ENCODE assay signal across 18 cellular contexts in the genomic region with DNA sequence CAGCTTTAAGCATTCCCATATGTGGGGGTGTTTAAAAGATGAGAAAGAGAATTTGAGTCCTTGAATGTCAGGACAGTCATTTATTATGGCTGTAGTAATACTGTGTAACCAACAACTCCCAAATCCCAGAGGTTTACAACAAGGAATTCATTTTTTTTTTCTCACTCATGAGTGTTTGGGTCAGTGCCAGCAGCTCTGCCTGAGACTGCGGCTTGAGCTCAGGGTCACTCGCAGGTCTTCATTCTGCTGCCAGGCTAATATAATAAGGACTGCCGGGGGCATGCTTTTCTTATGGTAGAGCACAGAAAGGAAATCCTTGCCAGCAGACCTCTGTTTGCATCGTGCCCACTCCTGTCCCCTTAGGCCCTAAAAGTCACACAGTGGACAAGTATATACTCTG.
A peak's percentile ranks its signal among the peaks of the same experiment; 100 is the strongest.
DNase-seq lines count a peak whose midpoint lies in the region; ATAC-seq, FAIRE-seq and TF ChIP-seq lines count a peak whose summit lies in the region.
"Had no signal": no experiment of that assay in that cellular context is flagged by ENCODE, and none has a peak within 500 bp of the region (broad histone marks: within the 10 kb centered on the region; RNA-seq: fewer than 3 reads in every experiment).

No MANE protein-coding gene starts in this region.

- in situ Hi-C loops in HepG2 (cut with HindIII; ENCODE audit: extremely low pct_ligation_motif_present, low pct_unique_long_range_greater_than_20kb): no loop called here

- H3K4me3 ChIP-seq in AG10803 (ENCODE audit: low read length) (no peak overlapping the region), SK-N-SH (ENCODE audit: low read depth in 2 of 2, low read length in 1 of 2) (no peak overlapping the region), fibroblast of lung (replicated peaks in 1 of 4; ENCODE audit: control extremely low read depth in 1 of 4, insufficient read depth in 1 of 4, low read depth in 3 of 4, low read length in 4 of 4) (no peak overlapping the region), HepG2 (replicated peaks in 1 of 3; ENCODE audit: insufficient read depth in 1 of 3, low read depth in 2 of 3, low read length in 3 of 3) (no peak overlapping the region)

- TF ChIP-seq RAD21 in SK-N-SH (IDR thresholded peaks at IDR 0.05; ENCODE audit: low read length): peak; percentile 52; the same call in 1 of the 2 replicates
- TF ChIP-seq RAD21 in HepG2 (CRISPR knock-in tag; IDR thresholded peaks at IDR 0.05): no peak

- ATAC-seq in HG02852 (IDR thresholded peaks at IDR 0.05; ENCODE audit: unreplicated experiment): no peak
- ATAC-seq in HepG2: no peak

- H3K9me3 ChIP-seq in SK-N-SH (no peaks in the 10 kb centered on the region), fibroblast of lung (ENCODE audit: control insufficient read depth, insufficient read depth, low read depth, low read length) (no peaks in the 10 kb centered on the region), HepG2 (ENCODE audit: low read length) (no peaks in the 10 kb centered on the region)

- TF ChIP-seq EP300 in SK-N-SH (IDR thresholded peaks at IDR 0.05; ENCODE audit: borderline replicate concordance in 1 of 2, low read depth in 1 of 2, low read length in 1 of 2) (peak in 1 of 2 experiments; percentile 57; a peak in 1 of 4 replicates), HepG2 (IDR thresholded peaks at IDR 0.05; ENCODE audit: low read depth in 2 of 2, low read length in 2 of 2) (no peak), HepG2 (CRISPR knock-in tag; IDR thresholded peaks at IDR 0.05; ENCODE audit: borderline replicate concordance) (no peak)

- H3K79me2 ChIP-seq in SK-N-SH (ENCODE audit: insufficient read depth) (no peaks in the 10 kb centered on the region), fibroblast of lung (ENCODE audit: control insufficient read depth, insufficient read depth, low read length) (no peaks in the 10 kb centered on the region), HepG2 (ENCODE audit: insufficient read depth, low read length) (no peaks in the 10 kb centered on the region)

- no peak overlapping the region for H3K4me2 ChIP-seq in SK-N-SH
- H3K4me2 ChIP-seq in fibroblast of lung (ENCODE audit: extremely low read depth, insufficient read depth, low read length): no peak overlapping the region
- H3K4me2 ChIP-seq in HepG2 (ENCODE audit: low read depth, low read length): no peak overlapping the region

- H3K27me3 ChIP-seq in SK-N-SH (ENCODE audit: insufficient read depth) (no peaks in the 10 kb centered on the region), fibroblast of lung (ENCODE audit: control insufficient read depth, insufficient read depth, low read length) (no peaks in the 10 kb centered on the region), HepG2 (ENCODE audit: control insufficient read depth in 1 of 2, insufficient read depth in 2 of 2, low read length in 2 of 2) (peaks cover 0 to 4% of the 10 kb centered on the region in 2 experiments; a peak in 2 of 5 replicates)

- TF ChIP-seq CTCF in AG10803 (conservative IDR thresholded peaks at IDR 0.05; ENCODE audit: low read length) (no peak), SK-N-SH (IDR thresholded peaks at IDR 0.05) (no peak), fibroblast of lung (conservative IDR thresholded peaks at IDR 0.05 in 1 of 2, IDR thresholded peaks at IDR 0.05 in 1 of 2; ENCODE audit: low read depth in 1 of 2, low read length in 2 of 2) (no peak), HepG2 (CRISPR knock-in tag; IDR thresholded peaks at IDR 0.05) (no peak)

- H3K27ac ChIP-seq in SK-N-SH (ENCODE audit: low read depth in 2 of 2, low read length in 1 of 2) (peak overlapping the region in 1 of 2 experiments; percentile 53; a peak in 2 of 4 replicates), fibroblast of lung (ENCODE audit: insufficient read depth, low read length) (no peak overlapping the region), HepG2 (ENCODE audit: extremely low read length, insufficient read depth, low read length) (no peak overlapping the region)

- H3F3A ChIP-seq in SK-N-SH (replicated peaks; ENCODE audit: insufficient read depth): no peaks in the 10 kb centered on the region

- WGBS in SK-N-SH (ENCODE audit: low lambda C conversion rate): 16% methylated on average over 4 of the region's 4 CpGs
- 17% methylated on average over 4 of the region's 4 CpGs for WGBS in HepG2 (ENCODE audit: low lambda C conversion rate)

- POLR2A ChIA-PET in SK-N-SH (lab: Yijun Ruan, JAX): no interaction called here
- POLR2A ChIA-PET in HepG2 (lab: Yijun Ruan, JAX): no interaction called here

- no TSS peak for BruUV-seq in HepG2 (replicated peaks; lab: Mats Ljungman, UMichigan)

- no peak for FAIRE-seq in HepG2 (lab: Jason Lieb, UNC)
- FAIRE-seq in frontal cortex (lab: Jason Lieb, UNC): no peak
- FAIRE-seq: GM12892 had no signal

- intact Hi-C loops in HepG2 (cut with micrococcal nuclease; ENCODE audit: unreplicated experiment): no loop called here

- H3K4me1 ChIP-seq in SK-N-SH (ENCODE audit: control insufficient read depth in 1 of 2, insufficient read depth in 2 of 2, low read depth in 1 of 2, low read length in 1 of 2) (peaks cover 0 to 9% of the 10 kb centered on the region in 2 experiments; a peak in 2 of 4 replicates), fibroblast of lung (ENCODE audit: control insufficient read depth, extremely low read depth, insufficient read depth, low read length) (no peaks in the 10 kb centered on the region), HepG2 (ENCODE audit: insufficient read depth, low read length) (no peaks in the 10 kb centered on the region)

- no peak overlapping the region for H2AFZ ChIP-seq in SK-N-SH (ENCODE audit: low read depth)
- H2AFZ ChIP-seq in fibroblast of lung (ENCODE audit: low read length): no peak overlapping the region
- H2AFZ ChIP-seq in HepG2 (ENCODE audit: low read length): no peak overlapping the region

- no peaks in the 10 kb centered on the region for H3K9me2 ChIP-seq in SK-N-SH

- no peaks in the 10 kb centered on the region for H3K36me3 ChIP-seq in SK-N-SH (replicated peaks in 1 of 2; ENCODE audit: control insufficient read depth in 1 of 2, insufficient read depth in 2 of 2, low read length in 1 of 2)
- H3K36me3 ChIP-seq in fibroblast of lung (ENCODE audit: control insufficient read depth, insufficient read depth, low read length): no peaks in the 10 kb centered on the region
- no peaks in the 10 kb centered on the region for H3K36me3 ChIP-seq in HepG2 (replicated peaks in 1 of 2; ENCODE audit: control insufficient read depth in 1 of 2, insufficient read depth in 2 of 2, low read length in 2 of 2)

- DNase-seq in AG10803 (ENCODE audit: low read depth) (peak; percentile 43), SK-N-SH (peak; percentile 59), fibroblast of lung (ENCODE audit: low read depth in 2 of 2) (peak; percentile 27 to 47), myocyte (ENCODE audit: low read depth) (peak; percentile 26), HepG2 (ENCODE audit: low spot score) (no peak), KG1 (lab: John Stamatoyannopoulos, UW) (no peak), frontal cortex (ENCODE audit: low spot score in 2 of 2) (no peak)
- DNase-seq: ACHN; activated CD4-positive, alpha-beta T cell treated with anti-CD3 and anti-CD28 coated beads for 4 hours; activated naive CD8-positive, alpha-beta T cell treated with anti-CD3 and anti-CD28 coated beads, Interleukin-2, amount 10 ng/mL, durations not matched to agents 7 days and 5 days; CD4-positive, CD25-positive, alpha-beta regulatory T cell; H9; kidney glomerular epithelial cell; NCI-H1694; NCI-H226; stimulated activated CD4-positive, alpha-beta T cell treated with anti-CD3 and anti-CD28 coated beads, Interleukin-4, amount 100 ng/mL, for 24 hours had no signal

- CTCF ChIA-PET in SK-N-SH (lab: Yijun Ruan, JAX): interaction anchor here (0.7 to 8.1 kb wide), 4 partner anchors 9 to 113 kb away, joined by 3 to 45 read pairs (median 6); no protein-coding TSS in a partner anchor
- CTCF ChIA-PET in HepG2 (lab: Yijun Ruan, JAX; ENCODE audit: low intra/inter-chr PET ratio, low total read pairs): no interaction called here

- no peaks in the 10 kb centered on the region for H4K20me1 ChIP-seq in SK-N-SH (ENCODE audit: insufficient read depth)
- no peaks in the 10 kb centered on the region for H4K20me1 ChIP-seq in fibroblast of lung (ENCODE audit: control insufficient read depth, extremely low read depth, insufficient read depth, low read length)
- H4K20me1 ChIP-seq in HepG2 (ENCODE audit: insufficient read depth, low read length): no peaks in the 10 kb centered on the region

- H3K9ac ChIP-seq in SK-N-SH (no peak overlapping the region), fibroblast of lung (ENCODE audit: insufficient read depth, low read length) (no peak overlapping the region), HepG2 (ENCODE audit: insufficient read depth, low read depth, low read length) (no peak overlapping the region)

- TF ChIP-seq POLR2A in HepG2 (IDR thresholded peaks at IDR 0.05; ENCODE audit: insufficient read depth in 1 of 2, low read depth in 2 of 2, low read length in 2 of 2): no peak

TF ChIP-seq in SK-N-SH, 30 proteins besides CTCF, POLR2A, EP300 and RAD21 (continues in another document):
- no peak for TF ChIP-seq GATA2 (CRISPR knock-in tag; IDR thresholded peaks at IDR 0.05)
- TF ChIP-seq RFX5 (IDR thresholded peaks at IDR 0.05; ENCODE audit: low read length): no peak
- TF ChIP-seq, protein P1, sequence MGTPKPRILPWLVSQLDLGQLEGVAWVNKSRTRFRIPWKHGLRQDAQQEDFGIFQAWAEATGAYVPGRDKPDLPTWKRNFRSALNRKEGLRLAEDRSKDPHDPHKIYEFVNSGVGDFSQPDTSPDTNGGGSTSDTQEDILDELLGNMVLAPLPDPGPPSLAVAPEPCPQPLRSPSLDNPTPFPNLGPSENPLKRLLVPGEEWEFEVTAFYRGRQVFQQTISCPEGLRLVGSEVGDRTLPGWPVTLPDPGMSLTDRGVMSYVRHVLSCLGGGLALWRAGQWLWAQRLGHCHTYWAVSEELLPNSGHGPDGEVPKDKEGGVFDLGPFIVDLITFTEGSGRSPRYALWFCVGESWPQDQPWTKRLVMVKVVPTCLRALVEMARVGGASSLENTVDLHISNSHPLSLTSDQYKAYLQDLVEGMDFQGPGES (IDR thresholded peaks at IDR 0.05; ENCODE audit: low read depth, low read length): no peak
- TF ChIP-seq NFIC (IDR thresholded peaks at IDR 0.05; ENCODE audit: borderline replicate concordance): no peak

TF ChIP-seq in HepG2, 621 proteins besides CTCF, POLR2A, EP300 and RAD21 (continues in another document):
- TF ChIP-seq MYC (CRISPR knock-in tag; IDR thresholded peaks at IDR 0.05; ENCODE audit: borderline replicate concordance) (no peak), CHD4 (IDR thresholded peaks at IDR 0.05; ENCODE audit: borderline replicate concordance, low read length) (no peak), POLR2AphosphoS2 (IDR thresholded peaks at IDR 0.05; ENCODE audit: low read depth, low read length) (no peak), RXRB (CRISPR knock-in tag; IDR thresholded peaks at IDR 0.05; ENCODE audit: borderline replicate concordance) (no peak), ZNF160 (CRISPR knock-in tag; IDR thresholded peaks at IDR 0.05) (no peak)

Comparison
In these comparisons a context has a peak if more than half of its experiments do, and no peak if none do; other contexts are left out.
1. DNase-seq: peak in AG10803 (single experiment), SK-N-SH (single experiment), fibroblast of lung (2 of 2) and myocyte (single experiment); none in HepG2 (single experiment), KG1 (single experiment) and frontal cortex (0 of 2).